8 cellular contexts compared by ENCODE assay signal in the genomic region with DNA sequence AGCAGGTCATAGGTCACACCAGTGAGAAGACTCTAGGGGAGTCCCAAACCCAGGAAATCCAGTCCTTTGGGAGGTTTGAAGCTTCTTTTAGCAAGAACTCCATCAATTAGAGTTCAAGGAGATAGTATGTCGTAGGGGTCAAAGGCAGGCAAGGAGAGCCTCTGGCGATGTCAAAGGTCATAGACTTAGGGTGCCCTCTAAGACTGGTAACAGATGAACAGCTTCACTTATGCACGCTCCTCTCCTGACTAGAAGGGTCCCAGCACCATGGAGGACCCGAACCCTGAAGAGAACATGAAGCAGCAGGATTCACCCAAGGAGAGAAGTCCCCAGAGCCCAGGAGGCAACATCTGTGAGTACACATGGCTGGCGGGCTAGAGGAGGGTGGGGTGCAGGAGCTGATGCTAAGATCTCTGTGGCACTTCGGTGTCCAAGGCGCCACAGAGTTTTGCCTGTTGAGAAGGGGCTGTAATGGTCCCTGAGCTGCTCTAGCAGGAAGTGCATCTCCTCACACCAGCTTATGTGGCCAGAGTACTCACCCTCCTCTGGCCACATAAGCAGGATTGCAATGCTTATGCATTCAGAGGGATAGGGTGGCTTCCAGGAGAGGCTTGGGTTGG. TPM values are rescaled to one million over a fixed set of nuclear protein-coding genes. Genes with fewer than 3 reads are reported as not detected.
DNase-seq lines count a peak whose midpoint lies in the region; ATAC-seq and TF ChIP-seq lines count a peak whose summit lies in the region.

No MANE protein-coding gene starts in this region.

- peak; percentile 12 for DNase-seq in activated naive CD4-positive, alpha-beta T cell treated with anti-CD3 and anti-CD28 coated beads for 36 hours
- no peak for DNase-seq in activated naive CD4-positive, alpha-beta T cell treated with Interleukin-2 at 50 U/mL for 16 hours
- DNase-seq in left lung (no peak), transverse colon (no peak), cerebellar nuclear complex (lab: John Stamatoyannopoulos, UW) (no peak), Kasumi-1 (lab: John Stamatoyannopoulos, UW) (no peak)

- no peaks in the 10 kb centered on the region for H3K9me3 Mint-ChIP-seq in activated naive CD4-positive, alpha-beta T cell treated with anti-CD3 and anti-CD28 coated beads for 36 hours

- CTCF ChIA-PET in activated naive CD4-positive, alpha-beta T cell treated with anti-CD3 and anti-CD28 coated beads for 36 hours (lab: Charles Lee) = interaction anchor here (0.7 to 5.8 kb wide), 5 partner anchors 32 to 150 kb away, joined by 3 to 95 read pairs (median 5); no protein-coding TSS in a partner anchor

- peaks cover 16 to 44% of the 10 kb centered on the region in 2 donors for H3K4me1 ChIP-seq in left lung
- peaks cover 25 to 40% (median 31%) of the 10 kb centered on the region in 4 donors for H3K4me1 ChIP-seq in transverse colon

- peak overlapping the region; percentile 63 to 82 for H3K4me3 ChIP-seq in left lung
- H3K4me3 ChIP-seq in transverse colon = peak overlapping the region; percentile 50 to 88 (median 66)

- intact Hi-C loops in activated naive CD4-positive, alpha-beta T cell treated with anti-CD3 and anti-CD28 coated beads for 36 hours (cut with micrococcal nuclease) = loop anchor here (1.0 kb wide), 11 partner anchors 22 to 188 kb away; a partner anchor contains a TSS
- intact Hi-C loops in left lung (cut with DNase I) (no loop called here), transverse colon (cut with DNase I; ENCODE audit: low total_unique reads) (loop anchor here (10.0 kb wide), 1 partner anchor 62 kb away; a partner anchor contains a TSS)

- peaks cover 11% of the 10 kb centered on the region for H3K36me3 Mint-ChIP-seq in activated naive CD4-positive, alpha-beta T cell treated with anti-CD3 and anti-CD28 coated beads for 36 hours (ENCODE audit: low read depth)

- peaks cover 29% of the 10 kb centered on the region for H3K4me1 Mint-ChIP-seq in activated naive CD4-positive, alpha-beta T cell treated with anti-CD3 and anti-CD28 coated beads for 36 hours (ENCODE audit: low read depth)

- H3K27me3 Mint-ChIP-seq in activated naive CD4-positive, alpha-beta T cell treated with anti-CD3 and anti-CD28 coated beads for 36 hours (ENCODE audit: low read depth) = no peaks in the 10 kb centered on the region

- peak overlapping the region; percentile 97 for H3K27ac Mint-ChIP-seq in activated naive CD4-positive, alpha-beta T cell treated with anti-CD3 and anti-CD28 coated beads for 36 hours

- ATAC-seq in left lung (no peak), GM19035 (IDR thresholded peaks at IDR 0.05; ENCODE audit: unreplicated experiment) (no peak)

- no peaks in the 10 kb centered on the region for H3K9me3 ChIP-seq in left lung
- no peaks in the 10 kb centered on the region for H3K9me3 ChIP-seq in transverse colon

- H3K27me3 ChIP-seq in left lung = no peaks in the 10 kb centered on the region
- H3K27me3 ChIP-seq in transverse colon = no peaks in the 10 kb centered on the region

- 22 to 23% (median 22%) methylated on average over 7 of the region's 7 CpGs for WGBS in adipose tissue, 3 donors
- WGBS in transverse colon (ENCODE audit: low coverage in 1 of 2), 2 donors = 24% methylated on average over 7 of the region's 7 CpGs; no CpG with 5 or more reads in 1 of the 2 donors

- no peak for TF ChIP-seq POLR2A in transverse colon (IDR thresholded peaks at IDR 0.05)

- H3K4me3 Mint-ChIP-seq in activated naive CD4-positive, alpha-beta T cell treated with anti-CD3 and anti-CD28 coated beads for 36 hours = peak overlapping the region; percentile 93

- peaks cover 0 to 57% of the 10 kb centered on the region in 2 donors for H3K36me3 ChIP-seq in left lung
- peaks cover 0 to 18% (median 9%) of the 10 kb centered on the region in 4 donors for H3K36me3 ChIP-seq in transverse colon

- TF ChIP-seq EP300 in transverse colon (IDR thresholded peaks at IDR 0.05; ENCODE audit: low read depth) = no peak

- no peak for TF ChIP-seq CTCF in left lung (IDR thresholded peaks at IDR 0.05)
- no peak for TF ChIP-seq CTCF in transverse colon (IDR thresholded peaks at IDR 0.05)

- in situ Hi-C loops in transverse colon (cut with MboI; ENCODE audit: low pct_ligation_motif_present in 1 of 4, low pct_unique_long_range_greater_than_20kb in 1 of 4, low sequenced_read_pairs in 3 of 4) = no loop called here

- H3K27ac ChIP-seq in adipose tissue (ENCODE audit: low read depth, low read length) (peak overlapping the region; percentile 85), left lung (peak overlapping the region; percentile 96 to 97), transverse colon (peak overlapping the region; percentile 86 to 98 (median 96))

RNA-seq across cellular contexts. Expression of a gene that starts 0.6 kb away (rescaled TPM):
- 10 to 100 TPM; 11.6 to 11.7 TPM for total RNA-seq in activated naive CD4-positive, alpha-beta T cell treated with anti-CD3 and anti-CD28 coated beads for 36 hours
- 10 to 100 TPM; 10.4 to 15.4 (median 12.3) TPM for polyA plus RNA-seq in adipose tissue
- total RNA-seq in left lung = 10 to 100 TPM; 11.5 to 14.4 TPM
- 10 to 100 TPM in 2 of 4 donors, 1 to 10 TPM in 2; 3.7 to 11.9 (median 9.8) TPM for total RNA-seq in transverse colon

RNA-seq across cellular contexts. Expression of a gene that starts 1.0 kb away (rescaled TPM):
- 10 to 100 TPM; 17.2 to 18.7 TPM for total RNA-seq in activated naive CD4-positive, alpha-beta T cell treated with anti-CD3 and anti-CD28 coated beads for 36 hours
- 1 to 10 TPM; 2.5 to 4.3 (median 3.4) TPM for polyA plus RNA-seq in adipose tissue
- total RNA-seq in left lung = 10 to 100 TPM; 22.0 to 27.6 TPM
- 10 to 100 TPM; 15.7 to 32.5 (median 24.7) TPM for total RNA-seq in transverse colon

RNA-seq across cellular contexts. Expression of a gene that starts 14.9 kb away (rescaled TPM):
- under 1 TPM; 0.21 to 0.27 TPM for total RNA-seq in activated naive CD4-positive, alpha-beta T cell treated with anti-CD3 and anti-CD28 coated beads for 36 hours
- under 1 TPM; 0.20 to 0.79 (median 0.22) TPM for polyA plus RNA-seq in adipose tissue
- total RNA-seq in left lung = under 1 TPM; 0.10 to 0.32 TPM
- 1 to 10 TPM in 1 of 4 donors, under 1 TPM in 2, not detected in 1; 0.14 to 2.2 (median 0.64) TPM for total RNA-seq in transverse colon

RNA-seq across cellular contexts. Expression of a gene that starts 21.4 kb away (rescaled TPM):
- 1 to 10 TPM; 3.2 to 3.8 TPM for total RNA-seq in activated naive CD4-positive, alpha-beta T cell treated with anti-CD3 and anti-CD28 coated beads for 36 hours
- 10 to 100 TPM in 1 of 3 donors, 1 to 10 TPM in 2; 2.7 to 22.4 (median 9.6) TPM for polyA plus RNA-seq in adipose tissue
- total RNA-seq in left lung (1 to 10 TPM; 6.2 to 7.1 TPM), transverse colon (1 to 10 TPM in 3 of 4 donors, not detected in 1; 1.1 to 4.0 (median 1.6) TPM)

RNA-seq across cellular contexts. Expression of a gene that starts 21.6 kb away (rescaled TPM):
- 10 to 100 TPM; 33.7 to 34.5 TPM for total RNA-seq in activated naive CD4-positive, alpha-beta T cell treated with anti-CD3 and anti-CD28 coated beads for 36 hours
- 10 to 100 TPM; 13.6 to 18.6 (median 14.2) TPM for polyA plus RNA-seq in adipose tissue
- 10 to 100 TPM; 25.2 to 30.6 TPM for total RNA-seq in left lung
- total RNA-seq in transverse colon = 100 to 1,000 TPM in 1 of 4 donors, 10 to 100 TPM in 2, 1 to 10 TPM in 1; 8.0 to 147 (median 15.8) TPM

Comparison
In these comparisons a context has a peak if more than half of its experiments do, and no peak if none do; other contexts are left out.
1. intact Hi-C loops: an anchor here in activated naive CD4-positive, alpha-beta T cell treated with anti-CD3 and anti-CD28 coated beads for 36 hours (1.0 kb wide) and transverse colon (10.0 kb wide); none called in left lung.